ENCODE assay signal across 8 cellular contexts in genomic region chr15:40471778-40472130, GRCh38. TPM values are rescaled to one million over a fixed set of nuclear protein-coding genes. Genes with fewer than 3 reads are reported as not detected.
DNase-seq lines count a peak whose midpoint lies in the region; ATAC-seq and TF ChIP-seq lines count a peak whose summit lies in the region.

No MANE protein-coding gene starts in this region.

- H4K20me1 ChIP-seq in neural cell (ENCODE audit: insufficient read depth): no peaks in the 10 kb centered on the region

- CTCF ChIA-PET in WTC11 (lab: Charles Lee): no interaction called here

- no peak overlapping the region for H3K27ac ChIP-seq in neural cell (ENCODE audit: low read length)

- no peak for TF ChIP-seq CTCF in WTC11 (IDR thresholded peaks at IDR 0.05)
- TF ChIP-seq CTCF in neural cell (IDR thresholded peaks at IDR 0.05; ENCODE audit: poor library complexity, severe bottlenecking): no peak
- no peak for TF ChIP-seq CTCF in omental fat pad (IDR thresholded peaks at IDR 0.05)

- H3K9me3 ChIP-seq in neural cell (ENCODE audit: low read length): no peaks in the 10 kb centered on the region

- H3K9me2 ChIP-seq in neural cell (ENCODE audit: insufficient read depth, low read length): no peaks in the 10 kb centered on the region

- H3K79me2 ChIP-seq in neural cell (replicated peaks; ENCODE audit: insufficient read depth, low read length): no peaks in the 10 kb centered on the region

- TF ChIP-seq EP300 in neural cell (conservative IDR thresholded peaks at IDR 0.05; ENCODE audit: poor library complexity, severe bottlenecking): no peak

- H3K27ac Mint-ChIP-seq in WTC11: peak overlapping the region; percentile 74

- peak; percentile 57 for DNase-seq in WTC11 (ENCODE audit: low spot score)
- peak; percentile 7 for DNase-seq in fibroblast of gingiva (ENCODE audit: low read depth)
- no peak for DNase-seq in NCI-H1417 treated with DMSO at 0.1 percent for 48 hours (lab: John Stamatoyannopoulos, UW)
- DNase-seq in omental fat pad (ENCODE audit: low spot score): no peak
- DNase-seq in T1000 (lab: John Stamatoyannopoulos, UW): no peak

- no peak overlapping the region for H3K9ac ChIP-seq in neural cell (ENCODE audit: low read length)

- TF ChIP-seq RAD21 in neural cell (conservative IDR thresholded peaks at IDR 0.05): no peak

- H3K27me3 ChIP-seq in neural cell (ENCODE audit: insufficient read depth, low read depth, low read length): peaks cover 8% of the 10 kb centered on the region

- H3K4me1 Mint-ChIP-seq in WTC11: peaks cover 31% of the 10 kb centered on the region

- H3K9me3 Mint-ChIP-seq in WTC11: no peaks in the 10 kb centered on the region

- ATAC-seq in GM18502 (IDR thresholded peaks at IDR 0.05; ENCODE audit: poor library complexity, unreplicated experiment) (peak; percentile 30), HG03045 (IDR thresholded peaks at IDR 0.05; ENCODE audit: unreplicated experiment) (peak; percentile 6), WTC11 (peak; percentile 58), omental fat pad (ENCODE audit: low FRiP score) (no peak)

- H3K27me3 Mint-ChIP-seq in WTC11 (ENCODE audit: low read depth): 0 out of 2 replicates have a peak, but pooled peaks cover 6% of the 10 kb centered on the region

- POLR2A ChIA-PET in WTC11 (lab: Charles Lee): no interaction called here

- no peaks in the 10 kb centered on the region for H3K36me3 ChIP-seq in neural cell (ENCODE audit: insufficient read depth, low read length)

- H3K4me3 Mint-ChIP-seq in WTC11: peak overlapping the region; percentile 83

- peak overlapping the region; percentile 43 for H3K4me3 ChIP-seq in neural cell (ENCODE audit: low read length)

- no peak overlapping the region for H2AFZ ChIP-seq in neural cell (ENCODE audit: low read depth, low read length)

- H3K4me2 ChIP-seq in neural cell (ENCODE audit: low read length): no peak overlapping the region

- H3F3A ChIP-seq in neural cell (ENCODE audit: insufficient read depth, low read length, poor library complexity, severe bottlenecking): no peaks in the 10 kb centered on the region

- H3K36me3 Mint-ChIP-seq in WTC11: peaks cover 10% of the 10 kb centered on the region

TF ChIP-seq in WTC11, 78 proteins besides CTCF, POLR2A, EP300 and RAD21:
- no peak for TF ChIP-seq KAT7 (CRISPR knock-in tag; IDR thresholded peaks at IDR 0.05; ENCODE audit: borderline replicate concordance)
- no peak for TF ChIP-seq ATF2 (CRISPR knock-in tag; IDR thresholded peaks at IDR 0.05; ENCODE audit: borderline replicate concordance, low read depth)
- 0 out of 2 replicates have a peak, but pooled peaks have one; percentile 2 for TF ChIP-seq MYBL2 (CRISPR knock-in tag; IDR thresholded peaks at IDR 0.05)

TF ChIP-seq in neural cell, 6 proteins besides CTCF, POLR2A, EP300 and RAD21:
- TF ChIP-seq POLR2AphosphoS5 (IDR thresholded peaks at IDR 0.05) (no peak), REST (IDR thresholded peaks at IDR 0.05; ENCODE audit: borderline replicate concordance) (no peak), TAF1 (IDR thresholded peaks at IDR 0.05; ENCODE audit: low read depth) (no peak), SMC3 (conservative IDR thresholded peaks at IDR 0.05; ENCODE audit: poor library complexity) (no peak)

RNA-seq across cellular contexts. Expression of gene CHST14, which starts 1.0 kb away (rescaled TPM):
- total RNA-seq in WTC11 (2021) (21.3 to 29.5 TPM (median 26.2 TPM) in 3 replicates), omental fat pad (10 to 100 TPM in 3 of 4 donors, 1 to 10 TPM in 1; 6.6 to 17.8 (median 10.1) TPM)
- polyA plus RNA-seq in neural cell: 0.56 and 0.71 TPM in 2 replicates
- polyA minus RNA-seq in neural cell: 1.2 and 1.4 TPM in 2 replicates

RNA-seq across cellular contexts. Expression of gene BAHD1, which starts 31.0 kb away (rescaled TPM):
- 40.7 to 49.1 TPM (median 41.5 TPM) in 3 replicates for total RNA-seq in WTC11 (2021)
- 22.8 and 24.3 TPM in 2 replicates for polyA plus RNA-seq in neural cell
- polyA minus RNA-seq in neural cell: 20.4 and 25.1 TPM in 2 replicates
- 10 to 100 TPM in 3 of 4 donors, 1 to 10 TPM in 1; 9.7 to 17.4 (median 11.4) TPM for total RNA-seq in omental fat pad

Comparison
In these comparisons a context has a peak if more than half of its experiments do, and no peak if none do; other contexts are left out.
1. DNase-seq: peak in WTC11 (single experiment) and fibroblast of gingiva (single experiment); none in NCI-H1417 treated with DMSO at 0.1 percent for 48 hours (single experiment), omental fat pad (single experiment) and T1000 (single experiment).